In genomic region chr19:35398570-35398969, GRCh38 we compare ENCODE assay signal across 11 cellular contexts. TPM values are rescaled to one million over a fixed set of nuclear protein-coding genes. Genes with fewer than 3 reads are reported as not detected.
"Had no signal": no experiment of that assay in that cellular context is flagged by ENCODE, and none has a peak within 500 bp of the region (broad histone marks: within the 10 kb centered on the region; RNA-seq: fewer than 3 reads in every experiment).

No MANE protein-coding gene starts in this region.

- H3K4me1 ChIP-seq: HAP-1 had no signal

- DNase-seq: GOT3, H7, HFFc6, IMR-90, KG1 had no signal

- FAIRE-seq: HTR-8/SVneo, K562 had no signal

- H3K36me3 ChIP-seq: HAP-1 had no signal

- H3K4me3 Mint-ChIP-seq: HFFc6 had no signal

- H3K9me3 ChIP-seq: HAP-1 had no signal

- H3K9me3 Mint-ChIP-seq: HFFc6 had no signal

- H3K27ac Mint-ChIP-seq: HFFc6 had no signal

- H3K4me3 ChIP-seq: HAP-1, K562 had no signal

- ATAC-seq: HCT116, K562 had no signal

RNA-seq across cellular contexts. Expression of gene GPR42, which starts 27.7 kb away (rescaled TPM):
- total RNA-seq: H7, HFFc6, HT-29, IMR-90, K562 had no signal
- polyA plus RNA-seq: IMR-90, K562 had no signal

RNA-seq across cellular contexts. Expression of gene FFAR3, which starts 40.3 kb away (rescaled TPM):
- total RNA-seq: H7, HFFc6, HT-29, IMR-90, K562 had no signal
- polyA plus RNA-seq: IMR-90, K562 had no signal

RNA-seq across cellular contexts. Expression of gene FFAR2, which starts 49.5 kb away (rescaled TPM):
- total RNA-seq: H4, H7, HFFc6, IMR-90, K562 had no signal
- polyA plus RNA-seq: IMR-90, K562 had no signal

RNA-seq across cellular contexts. Expression of gene FFAR1, which starts 50.9 kb away (rescaled TPM):
- total RNA-seq: H4, H7, HFFc6, HT-29, IMR-90, K562 had no signal
- polyA plus RNA-seq: IMR-90, K562 had no signal
